In genomic region chr6:19972221-19972620, GRCh38 we compare ENCODE assay signal across 35 cellular contexts.
"Had no signal": no experiment of that assay in that cellular context is flagged by ENCODE, and none has a peak within 500 bp of the region (broad histone marks: within the 10 kb centered on the region; RNA-seq: fewer than 3 reads in every experiment).

No MANE protein-coding gene starts in this region.

- H3K9me3 ChIP-seq: adrenal gland, body of pancreas, breast epithelium had no signal

- H3K4me3 Mint-ChIP-seq: activated B cell treated with CpG ODN at 0.5 μM for 24 hours; activated CD4-positive, alpha-beta memory T cell treated with anti-CD3 and anti-CD28 coated beads for 36 hours; activated CD8-positive, alpha-beta T cell treated with anti-CD3 and anti-CD28 coated beads for 36 hours; activated naive CD4-positive, alpha-beta T cell treated with anti-CD3 and anti-CD28 coated beads for 36 hours; activated naive CD8-positive, alpha-beta T cell treated with anti-CD3 and anti-CD28 coated beads for 36 hours; activated T-cell treated with anti-CD3 and anti-CD28 coated beads, Interleukin-2, amount 50 U/mL, for 4 hours; activated T-cell treated with anti-CD3 and anti-CD28 coated beads, Interleukin-2, amount 50 U/mL, for 72 hours; activated T-helper 1 cell treated with anti-CD3 and anti-CD28 coated beads, Interleukin-12 subunit alpha, Interleukin-12 subunit beta, Interleukin-2, Interleukin-4 antibody, amounts not matched to agents 30 ng/mL and 10 ng/mL and 1 ng/mL, durations not matched to agents 14 hours and 24 hours and 36 hours; activated T-helper 17 cell treated with anti-CD3 and anti-CD28 coated beads, Interleukin-2, amount 50 U/mL, for 72 hours; T-helper 1 cell treated with Interleukin-12 subunit alpha and Interleukin-12 subunit beta and Interleukin-4 antibody, amounts not matched to agents 30 μg/mL and 1 μg/mL, for 36 hours; T-helper 2 cell treated with Interferon-gamma antibody and Interleukin-4, amounts not matched to agents 5 μg/mL and 100 μg/mL, for 36 hours had no signal

- ATAC-seq: activated CD8-positive, alpha-beta T cell treated with anti-CD3 and anti-CD28 coated beads for 36 hours; activated naive CD4-positive, alpha-beta T cell treated with anti-CD3 and anti-CD28 coated beads, Interleukin-2, amount 50 U/mL, for 72 hours; activated T-cell treated with anti-CD3 and anti-CD28 coated beads, Interleukin-2, amount 50 U/mL, for 4 hours; activated T-cell treated with anti-CD3 and anti-CD28 coated beads, Interleukin-2, amount 50 U/mL, for 72 hours; activated T-helper 17 cell treated with anti-CD3 and anti-CD28 coated beads, Interleukin-2, amount 50 U/mL, for 72 hours; body of pancreas had no signal

- H3K27ac ChIP-seq: adrenal gland, body of pancreas, brain microvascular endothelial cell, breast epithelium, VCaP had no signal

- H3K27ac Mint-ChIP-seq: activated B cell treated with CpG ODN at 0.5 μM for 24 hours; activated CD4-positive, alpha-beta memory T cell treated with anti-CD3 and anti-CD28 coated beads for 36 hours; activated CD8-positive, alpha-beta T cell treated with anti-CD3 and anti-CD28 coated beads for 36 hours; activated naive CD4-positive, alpha-beta T cell treated with anti-CD3 and anti-CD28 coated beads for 36 hours; activated naive CD4-positive, alpha-beta T cell treated with anti-CD3 and anti-CD28 coated beads, Interleukin-2, amount 50 U/mL, for 72 hours; activated naive CD8-positive, alpha-beta T cell treated with anti-CD3 and anti-CD28 coated beads for 36 hours; activated T-cell treated with anti-CD3 and anti-CD28 coated beads, Interleukin-2, amount 50 U/mL, for 72 hours; activated T-helper 1 cell treated with anti-CD3 and anti-CD28 coated beads, Interleukin-12 subunit alpha, Interleukin-12 subunit beta, Interleukin-2, Interleukin-4 antibody, amounts not matched to agents 30 ng/mL and 10 ng/mL and 1 ng/mL, durations not matched to agents 14 hours and 24 hours and 36 hours; activated T-helper 17 cell treated with anti-CD3 and anti-CD28 coated beads, Interleukin-2, amount 50 U/mL, for 72 hours; T-helper 1 cell treated with Interleukin-12 subunit alpha and Interleukin-12 subunit beta and Interleukin-4 antibody, amounts not matched to agents 30 μg/mL and 1 μg/mL, for 36 hours; T-helper 2 cell treated with Interferon-gamma antibody and Interleukin-4, amounts not matched to agents 5 μg/mL and 100 μg/mL, for 36 hours had no signal

- H3K4me3 ChIP-seq: adrenal gland, body of pancreas, breast epithelium had no signal

- H3K27me3 ChIP-seq: adrenal gland, body of pancreas, brain microvascular endothelial cell, breast epithelium had no signal

- DNase-seq: activated B cell treated with CpG ODN at 0.5 μM for 24 hours; activated CD4-positive, alpha-beta memory T cell treated with anti-CD3 and anti-CD28 coated beads for 36 hours; activated CD4-positive, alpha-beta T cell treated with anti-CD3 and anti-CD28 coated beads for 4 hours; activated CD4-positive, alpha-beta T cell treated with anti-CD3 and anti-CD28 coated beads, Interleukin-2, amount 50 U/mL, for 1 hour; activated CD4-positive, alpha-beta T cell treated with anti-CD3 and anti-CD28 coated beads, Interleukin-2, amount 50 U/mL, for 4 hours; activated CD4-positive, CD25-positive, alpha-beta regulatory T cell treated with anti-CD3 and anti-CD28 coated beads, Interleukin-2, amount 50 U/mL, for 72 hours; activated CD8-positive, alpha-beta memory T cell treated with anti-CD3 and anti-CD28 coated beads, Interleukin-2, amount 50 U/mL, for 4 hours; activated CD8-positive, alpha-beta T cell treated with anti-CD3 and anti-CD28 coated beads for 36 hours; activated effector memory CD4-positive, alpha-beta T cell treated with anti-CD3 and anti-CD28 coated beads, Interleukin-2, amount 50 U/mL, for 16 hours; activated gamma-delta T cell treated with Interleukin-2 at 50 U/mL for 16 hours; activated naive CD4-positive, alpha-beta T cell; activated naive CD4-positive, alpha-beta T cell treated with anti-CD3 and anti-CD28 coated beads for 36 hours; activated naive CD4-positive, alpha-beta T cell treated with anti-CD3 and anti-CD28 coated beads, Interleukin-2, amount 50 U/mL, for 16 hours; activated naive CD8-positive, alpha-beta T cell treated with anti-CD3 and anti-CD28 coated beads for 36 hours; activated T-cell treated with anti-CD3 and anti-CD28 coated beads for 4 hours; activated T-cell treated with anti-CD3 and anti-CD28 coated beads, Interleukin-2, amount 50 U/mL, for 1 hour; activated T-cell treated with anti-CD3 and anti-CD28 coated beads, Interleukin-2, amount 50 U/mL, for 4 hours; activated T-cell treated with anti-CD3 and anti-CD28 coated beads, Interleukin-2, amount 50 U/mL, for 72 hours; adrenal gland; amniotic stem cell; aorta; body of pancreas; brain microvascular endothelial cell; central memory CD4-positive, alpha-beta T cell; SW 1271; T-helper 1 cell; T-helper 2 cell; T-helper 9 cell had no signal

- H3K9me3 Mint-ChIP-seq: activated B cell treated with CpG ODN at 0.5 μM for 24 hours; activated CD4-positive, alpha-beta memory T cell treated with anti-CD3 and anti-CD28 coated beads for 36 hours; activated CD8-positive, alpha-beta T cell treated with anti-CD3 and anti-CD28 coated beads for 36 hours; activated naive CD4-positive, alpha-beta T cell treated with anti-CD3 and anti-CD28 coated beads for 36 hours; activated naive CD8-positive, alpha-beta T cell treated with anti-CD3 and anti-CD28 coated beads for 36 hours; activated T-cell treated with anti-CD3 and anti-CD28 coated beads, Interleukin-2, amount 50 U/mL, for 4 hours; activated T-cell treated with anti-CD3 and anti-CD28 coated beads, Interleukin-2, amount 50 U/mL, for 72 hours; T-helper 2 cell treated with Interferon-gamma antibody and Interleukin-4, amounts not matched to agents 5 μg/mL and 100 μg/mL, for 36 hours had no signal

- H3K4me1 ChIP-seq: adrenal gland, breast epithelium had no signal

- H3K36me3 Mint-ChIP-seq: activated CD4-positive, alpha-beta memory T cell treated with anti-CD3 and anti-CD28 coated beads for 36 hours; activated naive CD8-positive, alpha-beta T cell treated with anti-CD3 and anti-CD28 coated beads for 36 hours had no signal

- H3K36me3 ChIP-seq: adrenal gland, brain microvascular endothelial cell, breast epithelium had no signal

- H3K4me1 Mint-ChIP-seq: activated B cell treated with CpG ODN at 0.5 μM for 24 hours; activated naive CD8-positive, alpha-beta T cell treated with anti-CD3 and anti-CD28 coated beads for 36 hours; activated T-helper 17 cell treated with anti-CD3 and anti-CD28 coated beads, Interleukin-2, amount 50 U/mL, for 72 hours had no signal

- H3K27me3 Mint-ChIP-seq: activated B cell treated with CpG ODN at 0.5 μM for 24 hours; activated CD4-positive, alpha-beta memory T cell treated with anti-CD3 and anti-CD28 coated beads for 36 hours; activated CD8-positive, alpha-beta T cell treated with anti-CD3 and anti-CD28 coated beads for 36 hours; activated naive CD8-positive, alpha-beta T cell treated with anti-CD3 and anti-CD28 coated beads for 36 hours had no signal
